Comparison of ENCODE assay signal across 2 cellular contexts in the genomic region with DNA sequence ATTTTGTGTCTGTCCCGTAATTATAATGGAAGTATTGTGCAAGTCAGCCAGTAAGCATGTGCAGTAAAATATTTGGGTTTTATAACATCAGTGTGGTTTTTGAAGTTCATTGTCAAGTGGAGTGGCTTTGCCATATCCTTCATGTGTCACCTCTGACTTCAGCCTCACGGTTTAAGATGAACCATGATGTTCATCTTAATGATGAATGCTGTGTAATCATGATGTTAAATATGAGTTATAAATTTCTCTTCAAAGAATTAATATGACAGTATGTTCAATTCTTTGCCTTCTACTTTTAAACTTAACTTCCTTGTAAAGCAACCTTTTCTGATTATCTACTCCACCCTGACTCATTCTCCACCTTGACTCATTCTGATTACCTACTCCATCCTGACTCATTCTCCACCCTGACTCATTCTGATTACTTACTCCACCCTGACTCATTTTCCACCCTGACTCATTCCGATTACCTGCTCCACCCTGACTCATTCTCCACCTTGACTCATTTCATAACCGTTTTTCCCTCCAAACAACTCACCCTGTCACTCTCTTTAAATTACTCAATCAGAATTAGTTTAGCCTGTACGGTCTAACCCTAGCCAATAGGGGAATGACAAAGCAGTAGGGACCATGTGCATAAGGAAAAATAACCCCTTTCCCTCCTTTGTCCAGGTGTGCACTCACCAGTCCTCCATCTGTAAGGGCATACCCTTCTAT.
TF ChIP-seq lines count a peak whose summit lies in the region.

No MANE protein-coding gene starts in this region.

TF ChIP-seq in SK-N-SH, 30 proteins besides CTCF, POLR2A, EP300 and RAD21 (continued from another document):
- TF ChIP-seq, protein P1, sequence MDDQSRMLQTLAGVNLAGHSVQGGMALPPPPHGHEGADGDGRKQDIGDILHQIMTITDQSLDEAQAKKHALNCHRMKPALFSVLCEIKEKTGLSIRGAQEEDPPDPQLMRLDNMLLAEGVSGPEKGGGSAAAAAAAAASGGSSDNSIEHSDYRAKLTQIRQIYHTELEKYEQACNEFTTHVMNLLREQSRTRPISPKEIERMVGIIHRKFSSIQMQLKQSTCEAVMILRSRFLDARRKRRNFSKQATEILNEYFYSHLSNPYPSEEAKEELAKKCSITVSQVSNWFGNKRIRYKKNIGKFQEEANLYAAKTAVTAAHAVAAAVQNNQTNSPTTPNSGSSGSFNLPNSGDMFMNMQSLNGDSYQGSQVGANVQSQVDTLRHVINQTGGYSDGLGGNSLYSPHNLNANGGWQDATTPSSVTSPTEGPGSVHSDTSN (IDR thresholded peaks at IDR 0.05), result 0 out of 2 replicates have a peak, but pooled peaks have one; percentile 4
- TF ChIP-seq GATA2 (CRISPR knock-in tag; IDR thresholded peaks at IDR 0.05), result no peak
- TF ChIP-seq FOSL2 (IDR thresholded peaks at IDR 0.05; ENCODE audit: borderline replicate concordance, low read depth), result peak; percentile 90
- TF ChIP-seq RFX5 (IDR thresholded peaks at IDR 0.05; ENCODE audit: low read length), result no peak
- no peak for TF ChIP-seq NRF1 (IDR thresholded peaks at IDR 0.05; ENCODE audit: low read depth, low read length)

TF ChIP-seq in SK-N-SH treated with all-trans-retinoic acid at 6 μM for 48 hours, 23 proteins besides CTCF, POLR2A, EP300 and RAD21 (continued from another document):
- TF ChIP-seq, protein P2, sequence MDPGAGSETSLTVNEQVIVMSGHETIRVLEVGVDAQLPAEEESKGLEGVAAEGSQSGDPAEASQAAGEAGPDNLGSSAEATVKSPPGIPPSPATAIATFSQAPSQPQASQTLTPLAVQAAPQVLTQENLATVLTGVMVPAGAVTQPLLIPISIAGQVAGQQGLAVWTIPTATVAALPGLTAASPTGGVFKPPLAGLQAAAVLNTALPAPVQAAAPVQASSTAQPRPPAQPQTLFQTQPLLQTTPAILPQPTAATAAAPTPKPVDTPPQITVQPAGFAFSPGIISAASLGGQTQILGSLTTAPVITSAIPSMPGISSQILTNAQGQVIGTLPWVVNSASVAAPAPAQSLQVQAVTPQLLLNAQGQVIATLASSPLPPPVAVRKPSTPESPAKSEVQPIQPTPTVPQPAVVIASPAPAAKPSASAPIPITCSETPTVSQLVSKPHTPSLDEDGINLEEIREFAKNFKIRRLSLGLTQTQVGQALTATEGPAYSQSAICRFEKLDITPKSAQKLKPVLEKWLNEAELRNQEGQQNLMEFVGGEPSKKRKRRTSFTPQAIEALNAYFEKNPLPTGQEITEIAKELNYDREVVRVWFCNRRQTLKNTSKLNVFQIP (CRISPR knock-in tag; IDR thresholded peaks at IDR 0.05; ENCODE audit: borderline replicate concordance, low read depth), result no peak
- TF ChIP-seq OSR1 (CRISPR knock-in tag; IDR thresholded peaks at IDR 0.05) (no peak), ZNF565 (CRISPR knock-in tag; conservative IDR thresholded peaks at IDR 0.05; ENCODE audit: low read depth) (no peak), ZC3H10 (CRISPR knock-in tag; IDR thresholded peaks at IDR 0.05) (no peak), TCF4 (CRISPR knock-in tag; IDR thresholded peaks at IDR 0.05; ENCODE audit: borderline replicate concordance) (no peak), ZNF70 (CRISPR knock-in tag; IDR thresholded peaks at IDR 0.05) (no peak), ZFP3 (CRISPR knock-in tag; IDR thresholded peaks at IDR 0.05) (no peak), CSDC2 (CRISPR knock-in tag; IDR thresholded peaks at IDR 0.05) (no peak), PPARA (CRISPR knock-in tag; IDR thresholded peaks at IDR 0.05; ENCODE audit: borderline replicate concordance) (no peak), RARB (CRISPR knock-in tag; IDR thresholded peaks at IDR 0.05) (no peak), ARNTL (CRISPR knock-in tag; IDR thresholded peaks at IDR 0.05; ENCODE audit: borderline replicate concordance, low read depth) (no peak)
- TF ChIP-seq, protein P3, sequence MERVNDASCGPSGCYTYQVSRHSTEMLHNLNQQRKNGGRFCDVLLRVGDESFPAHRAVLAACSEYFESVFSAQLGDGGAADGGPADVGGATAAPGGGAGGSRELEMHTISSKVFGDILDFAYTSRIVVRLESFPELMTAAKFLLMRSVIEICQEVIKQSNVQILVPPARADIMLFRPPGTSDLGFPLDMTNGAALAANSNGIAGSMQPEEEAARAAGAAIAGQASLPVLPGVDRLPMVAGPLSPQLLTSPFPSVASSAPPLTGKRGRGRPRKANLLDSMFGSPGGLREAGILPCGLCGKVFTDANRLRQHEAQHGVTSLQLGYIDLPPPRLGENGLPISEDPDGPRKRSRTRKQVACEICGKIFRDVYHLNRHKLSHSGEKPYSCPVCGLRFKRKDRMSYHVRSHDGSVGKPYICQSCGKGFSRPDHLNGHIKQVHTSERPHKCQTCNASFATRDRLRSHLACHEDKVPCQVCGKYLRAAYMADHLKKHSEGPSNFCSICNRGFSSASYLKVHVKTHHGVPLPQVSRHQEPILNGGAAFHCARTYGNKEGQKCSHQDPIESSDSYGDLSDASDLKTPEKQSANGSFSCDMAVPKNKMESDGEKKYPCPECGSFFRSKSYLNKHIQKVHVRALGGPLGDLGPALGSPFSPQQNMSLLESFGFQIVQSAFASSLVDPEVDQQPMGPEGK (CRISPR knock-in tag; IDR thresholded peaks at IDR 0.05; ENCODE audit: borderline replicate concordance), result no peak
TF ChIP-seq in SK-N-SH treated with all-trans-retinoic acid at 6 μM for 48 hours: peak in this region for 0.
